In the genomic region with DNA sequence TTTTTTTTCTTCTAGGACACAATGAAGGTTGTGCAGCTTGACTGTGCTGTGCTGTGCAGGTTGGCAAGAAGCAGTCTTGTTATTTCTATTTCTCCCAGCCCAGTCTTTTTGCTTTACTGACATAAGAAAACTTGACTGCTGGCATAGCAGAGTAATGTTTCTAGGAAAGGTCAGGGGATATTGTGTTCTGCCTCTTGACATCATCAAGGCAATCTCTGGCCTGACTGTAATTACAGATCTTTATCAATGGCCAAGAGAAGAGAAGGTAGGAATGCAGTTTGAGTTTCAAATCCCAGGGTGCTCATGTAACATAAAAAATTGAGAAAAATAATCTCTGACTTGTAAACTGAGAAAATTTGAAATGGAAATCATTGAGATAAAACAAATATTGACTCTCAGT, we compare ENCODE assay signal across 25 cellular contexts.
DNase-seq lines count a peak whose midpoint lies in the region; ATAC-seq and TF ChIP-seq lines count a peak whose summit lies in the region.
"Had no signal": no experiment of that assay in that cellular context is flagged by ENCODE, and none has a peak within 500 bp of the region (broad histone marks: within the 10 kb centered on the region; RNA-seq: fewer than 3 reads in every experiment).

No MANE protein-coding gene starts in this region.

- H3K4me2 ChIP-seq in parathyroid adenoma (ENCODE audit: low read length) = peak overlapping the region; percentile 9
- H3K4me2 ChIP-seq: BLaER1 had no signal

- no peaks in the 10 kb centered on the region for H3K27me3 ChIP-seq in adipocyte (replicated peaks; ENCODE audit: control insufficient read depth, insufficient read depth, low read length)
- H3K27me3 ChIP-seq in parathyroid adenoma (ENCODE audit: control insufficient read depth, insufficient read depth, low read length) = no peaks in the 10 kb centered on the region
- H3K27me3 ChIP-seq in right atrium auricular region = no peaks in the 10 kb centered on the region
- H3K27me3 ChIP-seq: BE2C, BLaER1 had no signal

- H3K79me2 ChIP-seq in parathyroid adenoma = no peaks in the 10 kb centered on the region

- no peak for TF ChIP-seq CTCF in parathyroid adenoma (IDR thresholded peaks at IDR 0.05)
- no peak for TF ChIP-seq CTCF in right atrium auricular region (IDR thresholded peaks at IDR 0.05)

- no peak overlapping the region for H2AFZ ChIP-seq in parathyroid adenoma

- H3K36me3 ChIP-seq in adipocyte (ENCODE audit: control insufficient read depth, insufficient read depth, low read length, severe bottlenecking) (no peaks in the 10 kb centered on the region), mesodermal cell (ENCODE audit: control insufficient read depth, insufficient read depth, low read length) (no peaks in the 10 kb centered on the region), parathyroid adenoma (ENCODE audit: control insufficient read depth, insufficient read depth, low read length) (no peaks in the 10 kb centered on the region), right atrium auricular region (no peaks in the 10 kb centered on the region)
- H3K36me3 ChIP-seq: BE2C, BLaER1 had no signal

- H3K4me3 ChIP-seq in adipocyte (ENCODE audit: low read length) (no peak overlapping the region), mesodermal cell (ENCODE audit: extremely low read depth, insufficient read depth, low read length, poor library complexity, severe bottlenecking) (no peak overlapping the region), parathyroid adenoma (ENCODE audit: low read depth, low read length) (no peak overlapping the region), right atrium auricular region (no peak overlapping the region)
- H3K4me3 ChIP-seq: BLaER1, GM12878 had no signal

- DNase-seq in NCI-H69 (lab: John Stamatoyannopoulos, UW) (peak; percentile 4), adipocyte (ENCODE audit: low read depth) (peak; percentile 50), A172 (ENCODE audit: low spot score) (no peak), right atrium auricular region (ENCODE audit: low spot score) (no peak)
- DNase-seq in stimulated activated CD4-positive, alpha-beta T cell treated with anti-CD3 and anti-CD28 coated beads, Interleukin-2, amount 100 ng/mL, for 24 hours = no peak
- DNase-seq: ACHN; BE2C; C1 segment of cervical spinal cord; CD4-positive, alpha-beta memory T cell; CD4-positive, CD25-positive, alpha-beta regulatory T cell; CD8-positive, alpha-beta memory T cell; COR-L47; DMS 273 treated with DMSO at 0.1 percent for 48 hours; DMS153; DMS53; DMS79; DND-41; EL; GDM1 had no signal

- no peak for ATAC-seq in HG03196 (IDR thresholded peaks at IDR 0.05; ENCODE audit: unreplicated experiment)
- ATAC-seq: GM12878 had no signal

- H3K9ac ChIP-seq in adipocyte (ENCODE audit: low read length) = no peak overlapping the region
- H3K9ac ChIP-seq in parathyroid adenoma = no peak overlapping the region
- H3K9ac ChIP-seq: BLaER1 had no signal

- peak overlapping the region; percentile 58 for H3K27ac ChIP-seq in mesodermal cell (ENCODE audit: low read depth, low read length, severe bottlenecking)
- no peak overlapping the region for H3K27ac ChIP-seq in parathyroid adenoma
- H3K27ac ChIP-seq in right atrium auricular region = no peak overlapping the region
- H3K27ac ChIP-seq: 22Rv1, BLaER1 had no signal

- H3K4me1 ChIP-seq in adipocyte (ENCODE audit: control insufficient read depth, insufficient read depth, low read length) (peaks cover 20% of the 10 kb centered on the region), mesodermal cell (ENCODE audit: control insufficient read depth, insufficient read depth, low read length, poor library complexity, severe bottlenecking) (peaks cover 16% of the 10 kb centered on the region), parathyroid adenoma (no peaks in the 10 kb centered on the region), right atrium auricular region (peaks cover 0 to 6% of the 10 kb centered on the region in 2 donors)
- H3K4me1 ChIP-seq: BE2C, BLaER1 had no signal

- H3K9me3 ChIP-seq in adipocyte (ENCODE audit: control insufficient read depth, low read length) = no peaks in the 10 kb centered on the region
- peaks cover 4% of the 10 kb centered on the region for H3K9me3 ChIP-seq in mesodermal cell (ENCODE audit: control insufficient read depth, low read length)
- no peaks in the 10 kb centered on the region for H3K9me3 ChIP-seq in parathyroid adenoma (ENCODE audit: control insufficient read depth, low read length)
- H3K9me3 ChIP-seq in right atrium auricular region = no peaks in the 10 kb centered on the region
- H3K9me3 ChIP-seq: BE2C, BLaER1 had no signal

Comparison
In these comparisons a context has a peak if more than half of its experiments do, and no peak if none do; other contexts are left out.
1. DNase-seq: peak in NCI-H69 (single experiment) and adipocyte (single experiment); none in A172 (single experiment), right atrium auricular region (single experiment) and stimulated activated CD4-positive, alpha-beta T cell treated with anti-CD3 and anti-CD28 coated beads, Interleukin-2, amount 100 ng/mL, for 24 hours (0 of 2).